Comparison of ENCODE assay signal across 8 cellular contexts in genomic region chr3:2765002-2765579, GRCh38.
DNase-seq lines count a peak whose midpoint lies in the region; ATAC-seq, FAIRE-seq and TF ChIP-seq lines count a peak whose summit lies in the region.

No MANE protein-coding gene starts in this region.

- WGBS in K562 (ENCODE audit: insufficient coverage, low coverage, missing lambda C conversion rate), result under 1% methylated on average over 9 of the region's 9 CpGs

- H3K27ac ChIP-seq in K562 (ENCODE audit: extremely low read depth, low read depth, low read length), result no peak overlapping the region

- CTCF ChIA-PET in K562 (lab: Yijun Ruan, JAX; ENCODE audit: low intra/inter-chr PET ratio), result no interaction called here

- no peaks in the 10 kb centered on the region for H3K4me1 ChIP-seq in K562 (replicated peaks in 1 of 2; ENCODE audit: control insufficient read depth in 2 of 2, insufficient read depth in 2 of 2, low read length in 2 of 2)

- H3K4me2 ChIP-seq in K562 (ENCODE audit: insufficient read depth, low read length), result no peak overlapping the region

- H3K9me1 ChIP-seq in K562 (ENCODE audit: control insufficient read depth, insufficient read depth, low read length), result no peaks in the 10 kb centered on the region

- in situ Hi-C loops in K562 (cut with MboI), result no loop called here

- TF ChIP-seq POLR2A in K562 (conservative IDR thresholded peaks at IDR 0.05), result no peak

- H2AFZ ChIP-seq in K562 (ENCODE audit: low read depth, low read length), result no peak overlapping the region

- TF ChIP-seq CTCF in D721Med (IDR thresholded peaks at IDR 0.05; ENCODE audit: insufficient read depth, missing control alignments), result peak; percentile 55
- no peak for TF ChIP-seq CTCF in K562 (IDR thresholded peaks at IDR 0.05 in 2 of 3, conservative IDR thresholded peaks at IDR 0.05 in 1 of 3; ENCODE audit: insufficient read depth in 2 of 3, low read depth in 1 of 3, low read length in 3 of 3)

- H3K9ac ChIP-seq in K562 (ENCODE audit: insufficient read depth in 1 of 2, low read depth in 2 of 2, low read length in 2 of 2), result no peak overlapping the region

- H3K79me2 ChIP-seq in K562 (ENCODE audit: control insufficient read depth, insufficient read depth, low read length), result no peaks in the 10 kb centered on the region

- intact Hi-C loops in K562 (cut with micrococcal nuclease), result no loop called here

- H3K36me3 ChIP-seq in K562 (ENCODE audit: control insufficient read depth, insufficient read depth, low read length), result no peaks in the 10 kb centered on the region

- no peaks in the 10 kb centered on the region for H4K20me1 ChIP-seq in K562 (replicated peaks; ENCODE audit: control insufficient read depth, insufficient read depth, low read length)

- no peak for TF ChIP-seq RAD21 in K562 (CRISPR knock-in tag; conservative IDR thresholded peaks at IDR 0.05 in 1 of 2, IDR thresholded peaks at IDR 0.05 in 1 of 2)

- no peak for DNase-seq in D721Med (ENCODE audit: insufficient read length, low spot score)
- peak; percentile 13 for DNase-seq in NAMALWA (ENCODE audit: low spot score)
- DNase-seq in K562 (ENCODE audit: extremely low read depth in 1 of 4, low spot score in 3 of 4), result no peak
- no peak for DNase-seq in stimulated activated CD4-positive, alpha-beta T cell treated with anti-CD3 and anti-CD28 coated beads, Interleukin-12 subunit alpha, Interleukin-12 subunit beta, amount 100 ng/mL, for 4 hours
- DNase-seq in RCC 7860 (ENCODE audit: low spot score), result no peak

- ATAC-seq in GM19468 (IDR thresholded peaks at IDR 0.05; ENCODE audit: extremely low read depth, unreplicated experiment) (peak; percentile 58), K562 (no peak), HG02798 (IDR thresholded peaks at IDR 0.05; ENCODE audit: poor library complexity, unreplicated experiment) (no peak), GM19452 (IDR thresholded peaks at IDR 0.05; ENCODE audit: unreplicated experiment) (no peak)

- no peak overlapping the region for H3K4me3 ChIP-seq in K562

- H3K27me3 ChIP-seq in K562 (ENCODE audit: control insufficient read depth in 2 of 2, insufficient read depth in 2 of 2, low read length in 2 of 2), result no peaks in the 10 kb centered on the region

- no TSS peak for BruUV-seq in K562 (replicated peaks; lab: Mats Ljungman, UMichigan)

- FAIRE-seq in D721Med (lab: Jason Lieb, UNC) (peak; percentile 88), K562 (lab: Jason Lieb, UNC) (no peak), RCC 7860 (lab: Jason Lieb, UNC) (no peak)

- TF ChIP-seq EP300 in K562 (IDR thresholded peaks at IDR 0.05; ENCODE audit: low read length), result no peak

- no peaks in the 10 kb centered on the region for H3K9me3 ChIP-seq in K562 (replicated peaks; ENCODE audit: control insufficient read depth, insufficient read depth, low read depth, low read length)

- POLR2A ChIA-PET in K562 (lab: Yijun Ruan, JAX), result no interaction called here

TF ChIP-seq in K562, 482 proteins besides CTCF, POLR2A, EP300 and RAD21:
- peak; percentile 4; the same call in 1 of the 2 replicates for TF ChIP-seq ZNF316 (IDR thresholded peaks at IDR 0.05)
- TF ChIP-seq, protein P1, sequence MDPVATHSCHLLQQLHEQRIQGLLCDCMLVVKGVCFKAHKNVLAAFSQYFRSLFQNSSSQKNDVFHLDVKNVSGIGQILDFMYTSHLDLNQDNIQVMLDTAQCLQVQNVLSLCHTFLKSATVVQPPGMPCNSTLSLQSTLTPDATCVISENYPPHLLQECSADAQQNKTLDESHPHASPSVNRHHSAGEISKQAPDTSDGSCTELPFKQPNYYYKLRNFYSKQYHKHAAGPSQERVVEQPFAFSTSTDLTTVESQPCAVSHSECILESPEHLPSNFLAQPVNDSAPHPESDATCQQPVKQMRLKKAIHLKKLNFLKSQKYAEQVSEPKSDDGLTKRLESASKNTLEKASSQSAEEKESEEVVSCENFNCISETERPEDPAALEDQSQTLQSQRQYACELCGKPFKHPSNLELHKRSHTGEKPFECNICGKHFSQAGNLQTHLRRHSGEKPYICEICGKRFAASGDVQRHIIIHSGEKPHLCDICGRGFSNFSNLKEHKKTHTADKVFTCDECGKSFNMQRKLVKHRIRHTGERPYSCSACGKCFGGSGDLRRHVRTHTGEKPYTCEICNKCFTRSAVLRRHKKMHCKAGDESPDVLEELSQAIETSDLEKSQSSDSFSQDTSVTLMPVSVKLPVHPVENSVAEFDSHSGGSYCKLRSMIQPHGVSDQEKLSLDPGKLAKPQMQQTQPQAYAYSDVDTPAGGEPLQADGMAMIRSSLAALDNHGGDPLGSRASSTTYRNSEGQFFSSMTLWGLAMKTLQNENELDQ (CRISPR knock-in tag; IDR thresholded peaks at IDR 0.05; ENCODE audit: borderline replicate concordance), result no peak
